ENCODE assay signal across 8 cellular contexts in genomic region chr2:168456526-168457176, GRCh38. TPM values are rescaled to one million over a fixed set of nuclear protein-coding genes. Genes with fewer than 3 reads are reported as not detected.
DNase-seq lines count a peak whose midpoint lies in the region; ATAC-seq and TF ChIP-seq lines count a peak whose summit lies in the region.

No MANE protein-coding gene starts in this region.

- no peak for TF ChIP-seq CTCF in AG09309 (IDR thresholded peaks at IDR 0.05; ENCODE audit: control insufficient read depth, insufficient read depth, low read depth, low read length, missing control alignments)
- no peak for TF ChIP-seq CTCF in heart left ventricle (IDR thresholded peaks at IDR 0.05)

- peaks cover 0 to 40% (median 11%) of the 10 kb centered on the region in 12 donors for H3K4me1 ChIP-seq in heart left ventricle
- H3K4me1 ChIP-seq in trophoblast cell (ENCODE audit: control insufficient read depth in 1 of 2, insufficient read depth in 2 of 2, low read length in 2 of 2): peaks cover 2 to 5% of the 10 kb centered on the region in 2 experiments

- peak overlapping the region; percentile 96 for H3K14ac ChIP-seq in trophoblast cell (ENCODE audit: low read length)

- no peaks in the 10 kb centered on the region for H3K27me3 Mint-ChIP-seq in activated naive CD4-positive, alpha-beta T cell treated with anti-CD3 and anti-CD28 coated beads, Interleukin-2, amount 50 U/mL, for 24 hours

- no peak overlapping the region for H3K23ac ChIP-seq in trophoblast cell (ENCODE audit: low read length)

- 0 to 1% (median 0%) methylated on average over 17 to 60 of the region's 60 CpGs for WGBS in heart left ventricle, 4 donors
- no CpG with 5 or more reads among the region's 60 CpGs for WGBS in trophoblast cell (ENCODE audit: extremely low coverage, insufficient coverage, insufficient read length)

- peak overlapping the region; percentile 97 for H3K18ac ChIP-seq in trophoblast cell (ENCODE audit: low read length)

- peak overlapping the region; percentile 56 for H4K8ac ChIP-seq in trophoblast cell (ENCODE audit: low read depth, low read length)

- H3K9me3 ChIP-seq in heart left ventricle (peaks cover 0 to 7% (median 0%) of the 10 kb centered on the region in 12 donors), trophoblast cell (ENCODE audit: insufficient read depth, low read depth, low read length) (peaks cover 2% of the 10 kb centered on the region)

- intact Hi-C loops in heart left ventricle (cut with DNase I): loop anchor here in 6 of 10 donors (2.0 to 10.0 kb wide), 11 partner anchors 61 to 298 kb away; no protein-coding TSS in a partner anchor

- H2AK5ac ChIP-seq in trophoblast cell (ENCODE audit: low read length): peak overlapping the region; percentile 76

- peaks cover 43% of the 10 kb centered on the region for H3K4me1 Mint-ChIP-seq in activated naive CD4-positive, alpha-beta T cell treated with anti-CD3 and anti-CD28 coated beads, Interleukin-2, amount 50 U/mL, for 24 hours

- H3K27ac ChIP-seq in heart left ventricle (peak overlapping the region; percentile 80 to 97 (median 88)), trophoblast cell (ENCODE audit: low read depth, low read length) (peak overlapping the region; percentile 79)

- TF ChIP-seq POLR2A in GM18505 (IDR thresholded peaks at IDR 0.05; ENCODE audit: borderline replicate concordance, extremely low read depth, insufficient read depth, insufficient read length) (no peak), heart left ventricle (IDR thresholded peaks at IDR 0.05) (no peak)

- H3K4ac ChIP-seq in trophoblast cell (ENCODE audit: low read depth, low read length): peak overlapping the region; percentile 84

- H3K9me3 Mint-ChIP-seq in activated naive CD4-positive, alpha-beta T cell treated with anti-CD3 and anti-CD28 coated beads, Interleukin-2, amount 50 U/mL, for 24 hours: no peaks in the 10 kb centered on the region

- peak overlapping the region; percentile 56 for H2BK12ac ChIP-seq in trophoblast cell (ENCODE audit: low read length)

- H2AFZ ChIP-seq in trophoblast cell (ENCODE audit: insufficient read depth, low read length, poor library complexity): peak overlapping the region; percentile 97

- H3K4me3 Mint-ChIP-seq in activated naive CD4-positive, alpha-beta T cell treated with anti-CD3 and anti-CD28 coated beads, Interleukin-2, amount 50 U/mL, for 24 hours: peak overlapping the region; percentile 94

- peak overlapping the region; percentile 89 for H3K4me2 ChIP-seq in trophoblast cell (ENCODE audit: low read length)

- H2BK120ac ChIP-seq in trophoblast cell (ENCODE audit: insufficient read depth, low read length, poor library complexity): peak overlapping the region; percentile 84

- H4K91ac ChIP-seq in trophoblast cell (ENCODE audit: low read depth, low read length): peak overlapping the region; percentile 89

- H2BK5ac ChIP-seq in trophoblast cell (ENCODE audit: low read depth, low read length, poor library complexity): peak overlapping the region; percentile 70

- no peak for DNase-seq in AG09309 (ENCODE audit: low read depth)
- peak; percentile 44 for DNase-seq in NCI-H446 treated with DMSO at 0.1 percent for 48 hours (lab: John Stamatoyannopoulos, UW)
- peak; percentile 32 to 72 (median 54) for DNase-seq in heart left ventricle
- peak; percentile 12 to 45 for DNase-seq in trophoblast cell
- DNase-seq in hippocampal formation (lab: John Stamatoyannopoulos, UW): no peak

- ATAC-seq in GM18505 (IDR thresholded peaks at IDR 0.05; ENCODE audit: unreplicated experiment): peak; percentile 28
- peak; percentile 26 for ATAC-seq in HG03025 (IDR thresholded peaks at IDR 0.05; ENCODE audit: low FRiP score, unreplicated experiment)
- peak; percentile 53 to 64 (median 56) for ATAC-seq in heart left ventricle

- H3K27me3 ChIP-seq in heart left ventricle (no peaks in the 10 kb centered on the region), trophoblast cell (ENCODE audit: insufficient read depth, low read length) (no peaks in the 10 kb centered on the region)

- no peaks in the 10 kb centered on the region for H3K36me3 ChIP-seq in heart left ventricle
- no peaks in the 10 kb centered on the region for H3K36me3 ChIP-seq in trophoblast cell (ENCODE audit: control insufficient read depth in 1 of 2, insufficient read depth in 2 of 2, low read length in 2 of 2)

- H4K12ac ChIP-seq in trophoblast cell (ENCODE audit: low read depth, low read length): peak overlapping the region; percentile 80

- peak overlapping the region; percentile 71 for H3K4me3 ChIP-seq in AG09309 (ENCODE audit: control insufficient read depth, low read depth, low read length)
- H3K4me3 ChIP-seq in heart left ventricle: peak overlapping the region; percentile 67 to 95 (median 86)
- peak overlapping the region; percentile 81 for H3K4me3 ChIP-seq in trophoblast cell (ENCODE audit: low read depth, low read length)

- peak overlapping the region; percentile 76 for H3K27ac Mint-ChIP-seq in activated naive CD4-positive, alpha-beta T cell treated with anti-CD3 and anti-CD28 coated beads, Interleukin-2, amount 50 U/mL, for 24 hours

- H3K79me2 ChIP-seq in trophoblast cell (ENCODE audit: control insufficient read depth, insufficient read depth, low read length, poor library complexity): peaks cover 9% of the 10 kb centered on the region

- H3K9ac ChIP-seq in trophoblast cell (ENCODE audit: low read length): peak overlapping the region; percentile 84

- H3K79me1 ChIP-seq in trophoblast cell (ENCODE audit: low read length): peaks cover 11% of the 10 kb centered on the region

- H3K36me3 Mint-ChIP-seq in activated naive CD4-positive, alpha-beta T cell treated with anti-CD3 and anti-CD28 coated beads, Interleukin-2, amount 50 U/mL, for 24 hours: peaks cover 2% of the 10 kb centered on the region

RNA-seq across cellular contexts. Expression of gene CERS6, which starts 0.6 kb away (rescaled TPM):
- total RNA-seq in heart left ventricle: 10 to 100 TPM; 48.1 to 78.0 (median 67.1) TPM
- polyA plus RNA-seq in heart left ventricle: 10 to 100 TPM; 22.1 to 49.3 TPM
- polyA plus RNA-seq in trophoblast cell (2013): 20.5 and 21.1 TPM in 2 replicates

Comparison
In these comparisons a context has a peak if more than half of its experiments do, and no peak if none do; other contexts are left out.
1. DNase-seq: peak in NCI-H446 treated with DMSO at 0.1 percent for 48 hours (single experiment), heart left ventricle (5 of 5) and trophoblast cell (2 of 2); none in AG09309 (single experiment) and hippocampal formation (0 of 2).
2. Peak in every context shown above with its lines, with median percentiles within 50 percentile points of each other: H3K4me3 ChIP-seq and ATAC-seq.